Comparison of ENCODE assay signal across 2 cellular contexts in genomic region chr15:42385980-42386695, GRCh38.
TF ChIP-seq lines count a peak whose summit lies in the region.

No MANE protein-coding gene starts in this region.

TF ChIP-seq in HCT116, 20 proteins besides CTCF, POLR2A, EP300 and RAD21 (continued from another document):
- no peak for TF ChIP-seq REST (IDR thresholded peaks at IDR 0.05; ENCODE audit: low read depth)
- TF ChIP-seq POLR2AphosphoS5 (IDR thresholded peaks at IDR 0.05; ENCODE audit: low read depth, low read length) = no peak
- TF ChIP-seq ZNF274 (IDR thresholded peaks at IDR 0.05; ENCODE audit: low read depth, low read length) = no peak
- no peak for TF ChIP-seq FOSL1 (IDR thresholded peaks at IDR 0.05; ENCODE audit: low read depth)
- TF ChIP-seq MAX (IDR thresholded peaks at IDR 0.05) = no peak
- TF ChIP-seq SRF (IDR thresholded peaks at IDR 0.05; ENCODE audit: low read depth) = no peak
- TF ChIP-seq ELF1 (IDR thresholded peaks at IDR 0.05; ENCODE audit: borderline replicate concordance, low read depth) = no peak
- TF ChIP-seq ATF3 (IDR thresholded peaks at IDR 0.05) = no peak
- TF ChIP-seq JUND (IDR thresholded peaks at IDR 0.05) = no peak
- TF ChIP-seq ZBTB33 (IDR thresholded peaks at IDR 0.05; ENCODE audit: extremely low read depth, insufficient replicate concordance, low read length) = no peak
- TF ChIP-seq CBX3 (IDR thresholded peaks at IDR 0.05; ENCODE audit: low read depth) = no peak

TF ChIP-seq in liver, 16 proteins besides CTCF, POLR2A, EP300 and RAD21 (continued from another document):
- TF ChIP-seq MAX (IDR thresholded peaks at IDR 0.05) (no peak), ZBTB33 (IDR thresholded peaks at IDR 0.05) (no peak), GABPA (IDR thresholded peaks at IDR 0.05 in 1 of 2, conservative IDR thresholded peaks at IDR 0.05 in 1 of 2) (no peak), ATF3 (IDR thresholded peaks at IDR 0.05) (no peak), EGR1 (IDR thresholded peaks at IDR 0.05; ENCODE audit: low read depth in 2 of 2) (no peak)
